In the genomic region with DNA sequence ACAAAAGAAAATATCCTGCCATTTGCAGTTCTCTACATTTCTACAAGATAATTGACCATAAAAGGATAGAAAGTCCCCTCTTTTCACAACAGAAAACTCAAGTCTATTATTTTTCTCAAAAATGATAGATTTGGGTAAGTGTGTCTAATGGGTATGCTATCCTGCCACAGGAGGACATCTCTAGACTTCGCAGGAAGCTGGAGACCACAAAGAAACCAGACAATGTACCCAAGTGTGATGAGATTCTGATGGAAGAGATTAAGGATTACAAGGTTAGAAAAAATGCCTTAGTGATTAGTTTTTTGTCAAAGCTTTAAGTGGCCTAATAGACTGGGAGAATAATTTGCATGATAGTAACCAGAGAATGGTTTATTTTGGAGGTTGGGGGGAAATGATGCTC, we compare ENCODE assay signal across 18 cellular contexts. TPM values are rescaled to one million over a fixed set of nuclear protein-coding genes. Genes with fewer than 3 reads are reported as not detected.
DNase-seq lines count a peak whose midpoint lies in the region; ATAC-seq lines count a peak whose summit lies in the region.
"Had no signal": no experiment of that assay in that cellular context is flagged by ENCODE, and none has a peak within 500 bp of the region (broad histone marks: within the 10 kb centered on the region; RNA-seq: fewer than 3 reads in every experiment).

No MANE protein-coding gene starts in this region.

- POLR2A ChIA-PET in CD8-positive, alpha-beta memory T cell (lab: Charles Lee), result no interaction called here
- POLR2A ChIA-PET in naive thymus-derived CD8-positive, alpha-beta T cell (lab: Charles Lee), result no interaction called here

- no peaks in the 10 kb centered on the region for H3K27me3 ChIP-seq in CD8-positive, alpha-beta memory T cell (ENCODE audit: insufficient read depth, low read length, poor library complexity, severe bottlenecking)
- H3K27me3 ChIP-seq in H7 (ENCODE audit: control insufficient read depth, insufficient read depth, low read length), result no peaks in the 10 kb centered on the region

- H3K36me3 Mint-ChIP-seq in activated T-cell treated with anti-CD3 and anti-CD28 coated beads, Interleukin-2, amount 50 U/mL, for 72 hours (ENCODE audit: insufficient read depth in 2 of 2), result peaks cover 30 to 60% of the 10 kb centered on the region in 2 donors
- peaks cover 50 to 93% (median 54%) of the 10 kb centered on the region in 3 donors for H3K36me3 Mint-ChIP-seq in CD8-positive, alpha-beta memory T cell
- peaks cover 33 to 92% (median 82%) of the 10 kb centered on the region in 3 donors for H3K36me3 Mint-ChIP-seq in naive thymus-derived CD8-positive, alpha-beta T cell

- peaks cover 37% of the 10 kb centered on the region for H3K36me3 ChIP-seq in CD8-positive, alpha-beta memory T cell (ENCODE audit: insufficient read depth, low read length)
- H3K36me3 ChIP-seq in H7 (replicated peaks; ENCODE audit: control insufficient read depth, insufficient read depth, low read length), result peaks cover 8% of the 10 kb centered on the region

- H3K27ac Mint-ChIP-seq in activated T-cell treated with anti-CD3 and anti-CD28 coated beads, Interleukin-2, amount 50 U/mL, for 72 hours, result peak overlapping the region; percentile 3
- H3K27ac Mint-ChIP-seq in CD8-positive, alpha-beta memory T cell, result peak overlapping the region in 5 of 8 donors; percentile 32 to 72 (median 47)
- peak overlapping the region in 7 of 10 donors; percentile 9 to 85 (median 57) for H3K27ac Mint-ChIP-seq in naive thymus-derived CD8-positive, alpha-beta T cell
- H3K27ac Mint-ChIP-seq: CD14-positive monocyte had no signal

- H3K4me1 ChIP-seq in CD8-positive, alpha-beta memory T cell (ENCODE audit: insufficient read depth, low read length), result peaks cover 4% of the 10 kb centered on the region
- H3K4me1 ChIP-seq: Caco-2 had no signal

- peaks cover 1 to 2% of the 10 kb centered on the region in 2 donors for H3K9me3 Mint-ChIP-seq in activated T-cell treated with anti-CD3 and anti-CD28 coated beads, Interleukin-2, amount 50 U/mL, for 72 hours
- peaks cover 0 to 4% (median 0%) of the 10 kb centered on the region in 5 donors for H3K9me3 Mint-ChIP-seq in CD8-positive, alpha-beta memory T cell
- peaks cover 0 to 14% (median 0%) of the 10 kb centered on the region in 9 donors for H3K9me3 Mint-ChIP-seq in naive thymus-derived CD8-positive, alpha-beta T cell

- H3K4me3 ChIP-seq in CD8-positive, alpha-beta memory T cell (ENCODE audit: low read length), result no peak overlapping the region
- H3K4me3 ChIP-seq in H7 (ENCODE audit: insufficient read depth, low read depth, low read length), result no peak overlapping the region

- no peak for DNase-seq in activated T-cell treated with anti-CD3 and anti-CD28 coated beads, Interleukin-2, amount 50 U/mL, for 72 hours
- no peak for DNase-seq in activated T-cell treated with anti-CD3 and anti-CD28 coated beads, Interleukin-2, amount 50 U/mL, for 1 hour
- no peak for DNase-seq in CD8-positive, alpha-beta memory T cell
- DNase-seq in central memory CD4-positive, alpha-beta T cell, result peak; percentile 27
- no peak for DNase-seq in naive thymus-derived CD8-positive, alpha-beta T cell
- DNase-seq in H7 (no peak), H4 (ENCODE audit: low spot score) (no peak)
- DNase-seq: Caco-2, GF-D8, IMR-90, KG1 had no signal

- no peak for ATAC-seq in activated T-cell treated with anti-CD3 and anti-CD28 coated beads, Interleukin-2, amount 50 U/mL, for 72 hours (replicated peaks in 1 of 2)
- ATAC-seq in naive thymus-derived CD8-positive, alpha-beta T cell, result peak in 1 of 2 donors; percentile 71
- no peak for ATAC-seq in HG03045 (IDR thresholded peaks at IDR 0.05; ENCODE audit: unreplicated experiment)

- H3K27ac ChIP-seq in CD8-positive, alpha-beta memory T cell (ENCODE audit: low read depth, low read length), result no peak overlapping the region
- H3K27ac ChIP-seq: 22Rv1 had no signal

- H3K4me3 Mint-ChIP-seq in activated T-cell treated with anti-CD3 and anti-CD28 coated beads, Interleukin-2, amount 50 U/mL, for 72 hours, result no peak overlapping the region
- H3K4me3 Mint-ChIP-seq in CD8-positive, alpha-beta memory T cell, result peak overlapping the region in 1 of 7 donors; percentile 2
- H3K4me3 Mint-ChIP-seq in naive thymus-derived CD8-positive, alpha-beta T cell, result no peak overlapping the region
- H3K4me3 Mint-ChIP-seq: CD14-positive monocyte had no signal

- CTCF ChIA-PET in CD8-positive, alpha-beta memory T cell (lab: Charles Lee), result no interaction called here

- H3K4me1 Mint-ChIP-seq in activated T-cell treated with anti-CD3 and anti-CD28 coated beads, Interleukin-2, amount 50 U/mL, for 72 hours (ENCODE audit: low read depth), result no peaks in the 10 kb centered on the region
- peaks cover 34 to 37% (median 35%) of the 10 kb centered on the region in 3 donors for H3K4me1 Mint-ChIP-seq in CD8-positive, alpha-beta memory T cell
- H3K4me1 Mint-ChIP-seq in naive thymus-derived CD8-positive, alpha-beta T cell, result peaks cover 18 to 30% (median 25%) of the 10 kb centered on the region in 4 donors
- H3K4me1 Mint-ChIP-seq: CD14-positive monocyte had no signal

- no peaks in the 10 kb centered on the region for H3K27me3 Mint-ChIP-seq in activated T-cell treated with anti-CD3 and anti-CD28 coated beads, Interleukin-2, amount 50 U/mL, for 72 hours (ENCODE audit: low read depth)
- H3K27me3 Mint-ChIP-seq in CD8-positive, alpha-beta memory T cell, result no peaks in the 10 kb centered on the region
- H3K27me3 Mint-ChIP-seq in naive thymus-derived CD8-positive, alpha-beta T cell, result no peaks in the 10 kb centered on the region

- H3K9me3 ChIP-seq in CD8-positive, alpha-beta memory T cell (ENCODE audit: low read length), result no peaks in the 10 kb centered on the region
- H3K9me3 ChIP-seq: Caco-2 had no signal

RNA-seq across cellular contexts. Expression of gene RNF20, which starts 28.1 kb away (rescaled TPM):
- 10 to 100 TPM; 37.5 to 42.8 TPM for total RNA-seq in activated T-cell treated with anti-CD3 and anti-CD28 coated beads, Interleukin-2, amount 50 U/mL, for 72 hours
- 10 to 100 TPM; 46.8 to 53.5 TPM for total RNA-seq in CD8-positive, alpha-beta memory T cell
- 42.5 TPM for polyA plus RNA-seq in CD8-positive, alpha-beta memory T cell
- 10 to 100 TPM; 48.6 to 53.8 TPM for total RNA-seq in naive thymus-derived CD8-positive, alpha-beta T cell
- 10 to 100 TPM; 30.6 to 48.2 (median 43.6) TPM for polyA plus RNA-seq in naive thymus-derived CD8-positive, alpha-beta T cell
- total RNA-seq in H7 (2014; rRNA removed; shearing (Covaris generic)), result 21.8 and 24.9 TPM in 2 replicates
- total RNA-seq in H4 (2014; rRNA removed; shearing (Covaris generic)), result 22.1 and 27.5 TPM in 2 replicates

RNA-seq across cellular contexts. Expression of gene PPP3R2, which starts 33.0 kb away (rescaled TPM):
- total RNA-seq in activated T-cell treated with anti-CD3 and anti-CD28 coated beads, Interleukin-2, amount 50 U/mL, for 72 hours, result not detected
- total RNA-seq in CD8-positive, alpha-beta memory T cell, result not detected
- polyA plus RNA-seq in CD8-positive, alpha-beta memory T cell, result not detected
- total RNA-seq in naive thymus-derived CD8-positive, alpha-beta T cell, result not detected
- not detected for polyA plus RNA-seq in naive thymus-derived CD8-positive, alpha-beta T cell
- total RNA-seq in H7 (2014; rRNA removed; shearing (Covaris generic)), result not detected in 2 replicates
- not detected in 2 replicates for total RNA-seq in H4 (2014; rRNA removed; shearing (Covaris generic))
- total RNA-seq: A673, Caco-2, H1, HT-29, IMR-90 had no signal
- polyA plus RNA-seq: BJ, H1, IMR-90 had no signal

Comparison
In these comparisons a context has a peak if more than half of its experiments do, and no peak if none do; other contexts are left out.
1. H3K27ac Mint-ChIP-seq: peak in every context shown above with its lines; median percentile 57 in naive thymus-derived CD8-positive, alpha-beta T cell; 47 in CD8-positive, alpha-beta memory T cell; 3 in activated T-cell treated with anti-CD3 and anti-CD28 coated beads, Interleukin-2, amount 50 U/mL, for 72 hours.